Comparison of ENCODE assay signal across 8 cellular contexts in genomic region chr4:76251448-76252270, GRCh38. TPM values are rescaled to one million over a fixed set of nuclear protein-coding genes. Genes with fewer than 3 reads are reported as not detected.
A peak's percentile ranks its signal among the peaks of the same experiment; 100 is the strongest.
DNase-seq lines count a peak whose midpoint lies in the region; ATAC-seq and TF ChIP-seq lines count a peak whose summit lies in the region.

A gene with protein sequence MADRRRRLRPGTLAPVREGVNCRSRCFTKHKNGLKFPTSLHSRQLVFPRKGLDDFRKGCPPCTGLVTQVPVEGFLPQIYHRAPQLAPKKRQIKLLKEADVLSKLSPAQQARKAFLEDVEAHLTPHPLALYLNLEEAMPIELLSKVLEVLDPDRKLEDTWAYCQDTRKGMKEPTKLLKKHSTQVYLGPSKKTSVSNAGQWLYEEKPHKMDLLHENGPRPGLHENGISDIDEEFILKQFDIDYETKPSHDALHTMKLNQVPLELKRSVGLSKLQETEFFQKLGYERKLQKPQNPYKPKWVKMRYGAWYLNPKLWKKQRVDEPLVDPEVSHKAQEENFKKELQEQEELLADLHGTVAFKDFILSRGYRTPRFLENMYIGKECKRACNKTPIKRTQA (plus strand): TSS chr4:76251721. CDS start chr4:76251747, 26 bp downstream.

- intact Hi-C loops in body of pancreas (cut with DNase I), result no loop called here

- H3K27ac ChIP-seq in body of pancreas (peak within 1 kb of the TSS; percentile 68 to 87 (median 84)), iPS DF 6.9 (ENCODE audit: low read length) (no peak within 1 kb of the TSS)

- ATAC-seq in body of pancreas (peak; percentile 98), HG02759 (IDR thresholded peaks at IDR 0.05; ENCODE audit: unreplicated experiment) (no peak)

- 7 to 13% methylated on average over 26 to 64 of the region's 67 CpGs for WGBS in body of pancreas, 2 donors
- WGBS in iPS DF 6.9 (ENCODE audit: insufficient coverage, insufficient read length), result no CpG with 5 or more reads among the region's 67 CpGs

- DNase-seq in GM04504 (ENCODE audit: low read depth) (peak; percentile 16), M059J (ENCODE audit: low read depth) (peak; percentile 79), SW480 (ENCODE audit: low spot score) (peak; percentile 63), body of pancreas (peak; percentile 93 to 95 (median 94)), iPS DF 6.9 (ENCODE audit: low read depth, low spot score) (peak; percentile 84), putamen (ENCODE audit: low spot score) (peak; percentile 35), RKO (ENCODE audit: low spot score) (no peak)

- H3K36me3 ChIP-seq in body of pancreas (replicated peaks in 1 of 2; ENCODE audit: insufficient read depth in 1 of 2, low read depth in 2 of 2) (no peaks in the 10 kb centered on the region), iPS DF 6.9 (ENCODE audit: control insufficient read depth, insufficient read depth, low read length) (no peaks in the 10 kb centered on the region)

- H3K4me3 ChIP-seq in body of pancreas (peak within 1 kb of the TSS; percentile 43 to 64), iPS DF 6.9 (ENCODE audit: low read length) (peak within 1 kb of the TSS; percentile 29; the same call in 1 of the 2 replicates)

- peak; percentile 38 to 74 (median 71) for TF ChIP-seq POLR2A in body of pancreas (IDR thresholded peaks at IDR 0.05)

- H3K4me1 ChIP-seq in body of pancreas, result peaks cover 23% of the 10 kb centered on the region
- 0 out of 2 replicates have a peak, but pooled peaks cover 2% of the 10 kb centered on the region for H3K4me1 ChIP-seq in iPS DF 6.9 (ENCODE audit: control insufficient read depth, insufficient read depth, low read length)

- H3K27me3 ChIP-seq in body of pancreas (no peaks in the 10 kb centered on the region), iPS DF 6.9 (ENCODE audit: control insufficient read depth, insufficient read depth, low read length) (no peaks in the 10 kb centered on the region)

- TF ChIP-seq CTCF in body of pancreas (IDR thresholded peaks at IDR 0.05), result peak; percentile 31 to 71 (median 48)

- H3K9me3 ChIP-seq in body of pancreas (no peaks in the 10 kb centered on the region), iPS DF 6.9 (ENCODE audit: control insufficient read depth, insufficient read depth, low read length) (no peaks in the 10 kb centered on the region)

RNA-seq across cellular contexts. Expression of the gene that starts here (rescaled TPM):
- total RNA-seq in M059J (2014; rRNA removed; shearing (Covaris generic)), result not detected in 2 replicates
- total RNA-seq in body of pancreas, result 10 to 100 TPM; 10.1 to 16.2 TPM

Comparison
In these comparisons a context has a peak if more than half of its experiments do, and no peak if none do; other contexts are left out.
1. RNA of the gene that starts here (total RNA-seq): 10.1 to 16.2 TPM in body of pancreas; not detected in M059J; every median in the first group is over 10 times any median in the second.
2. Peak in DNase-seq in M059J; RNA of the gene not detected or under 1 TPM.